ENCODE assay signal across 35 cellular contexts in genomic region chr22:50057292-50057867, GRCh38. TPM values are rescaled to one million over a fixed set of nuclear protein-coding genes. Genes with fewer than 3 reads are reported as not detected.
"Had no signal": no experiment of that assay in that cellular context is flagged by ENCODE, and none has a peak within 500 bp of the region (broad histone marks: within the 10 kb centered on the region; RNA-seq: fewer than 3 reads in every experiment).

No MANE protein-coding gene starts in this region.

- H3K4me1 Mint-ChIP-seq: activated CD8-positive, alpha-beta memory T cell treated with anti-CD3 and anti-CD28 coated beads, Interleukin-2, amount 10 ng/mL, durations not matched to agents 7 days and 5 days had no signal

- H3K4me3 ChIP-seq: ascending aorta, cardiac muscle cell, colonic mucosa, hepatocyte, ovary, prostate gland, tibial nerve had no signal

- ATAC-seq: activated CD8-positive, alpha-beta memory T cell treated with anti-CD3 and anti-CD28 coated beads, Interleukin-2, amount 10 ng/mL, durations not matched to agents 7 days and 5 days; activated CD8-positive, alpha-beta T cell treated with anti-CD3 and anti-CD28 coated beads, Interleukin-2, amount 10 ng/mL, durations not matched to agents 7 days and 5 days; gastroesophageal sphincter; left colon had no signal

- H3K4me1 ChIP-seq: colonic mucosa had no signal

- H2AFZ ChIP-seq: hepatocyte had no signal

- H3K27ac ChIP-seq: ascending aorta, cardiac muscle cell, colonic mucosa, gastroesophageal sphincter, hepatocyte, neutrophil, ovary, prostate gland, sigmoid colon, tibial nerve had no signal

- H3K4me3 Mint-ChIP-seq: activated CD8-positive, alpha-beta memory T cell treated with anti-CD3 and anti-CD28 coated beads, Interleukin-2, amount 10 ng/mL, durations not matched to agents 7 days and 5 days; activated CD8-positive, alpha-beta T cell treated with anti-CD3 and anti-CD28 coated beads, Interleukin-2, amount 10 ng/mL, durations not matched to agents 7 days and 5 days; activated naive CD8-positive, alpha-beta T cell treated with anti-CD3 and anti-CD28 coated beads, Interleukin-2, amount 10 ng/mL, durations not matched to agents 7 days and 5 days; stimulated activated memory B cell treated with anti-CD40 and anti-IgM and Interleukin-4, amounts not matched to agents 10 μg/mL and 1 μg/mL and 100 μg/mL, for 72 hours; T-helper 1 cell treated with Interleukin-12 subunit alpha and Interleukin-12 subunit beta and Interleukin-4 antibody, amounts not matched to agents 30 μg/mL and 1 μg/mL, for 36 hours had no signal

- H3K27me3 ChIP-seq: ovary had no signal

- H3K9me3 ChIP-seq: colonic mucosa, neutrophil, ovary, prostate gland had no signal

- H3K36me3 Mint-ChIP-seq: activated CD8-positive, alpha-beta memory T cell treated with anti-CD3 and anti-CD28 coated beads, Interleukin-2, amount 10 ng/mL, durations not matched to agents 7 days and 5 days; activated naive CD8-positive, alpha-beta T cell treated with anti-CD3 and anti-CD28 coated beads, Interleukin-2, amount 10 ng/mL, durations not matched to agents 7 days and 5 days; brain; stimulated activated memory B cell treated with anti-CD40 and anti-IgM and Interleukin-4, amounts not matched to agents 10 μg/mL and 1 μg/mL and 100 μg/mL, for 72 hours had no signal

- H3K27ac Mint-ChIP-seq: activated CD8-positive, alpha-beta memory T cell treated with anti-CD3 and anti-CD28 coated beads, Interleukin-2, amount 10 ng/mL, durations not matched to agents 7 days and 5 days; activated CD8-positive, alpha-beta T cell treated with anti-CD3 and anti-CD28 coated beads, Interleukin-2, amount 10 ng/mL, durations not matched to agents 7 days and 5 days; activated naive CD8-positive, alpha-beta T cell treated with anti-CD3 and anti-CD28 coated beads, Interleukin-2, amount 10 ng/mL, durations not matched to agents 7 days and 5 days; activated T-helper 2 cell treated with anti-CD3 and anti-CD28 coated beads, Interferon-gamma antibody, Interleukin-2, Interleukin-4, amounts not matched to agents 10 μg/mL and 5 μg/mL and 100 μg/mL, durations not matched to agents 14 hours and 24 hours and 36 hours; brain; naive thymus-derived CD8-positive, alpha-beta T cell; stimulated activated memory B cell treated with anti-CD40 and anti-IgM and Interleukin-4, amounts not matched to agents 10 μg/mL and 1 μg/mL and 100 μg/mL, for 72 hours; T-helper 1 cell treated with Interleukin-12 subunit alpha and Interleukin-12 subunit beta and Interleukin-4 antibody, amounts not matched to agents 30 μg/mL and 1 μg/mL, for 36 hours had no signal

- H3K36me3 ChIP-seq: ascending aorta, cardiac muscle cell, colonic mucosa, gastroesophageal sphincter, neutrophil, ovary, prostate gland, sigmoid colon, tibial nerve had no signal

- DNase-seq: activated CD8-positive, alpha-beta memory T cell treated with anti-CD3 and anti-CD28 coated beads, Interleukin-2, amount 10 ng/mL, durations not matched to agents 7 days and 5 days; activated CD8-positive, alpha-beta T cell treated with anti-CD3 and anti-CD28 coated beads, Interleukin-2, amount 10 ng/mL, durations not matched to agents 7 days and 5 days; activated naive CD4-positive, alpha-beta T cell; activated naive CD8-positive, alpha-beta T cell treated with anti-CD3 and anti-CD28 coated beads, Interleukin-2, amount 10 ng/mL, durations not matched to agents 7 days and 5 days; activated T-cell treated with anti-CD3 and anti-CD28 coated beads, Interleukin-2, amount 50 U/mL, for 48 hours; cerebellar nuclear complex; colonic mucosa; effector CD8-positive, alpha-beta T cell; erythroblast; left colon; naive thymus-derived CD8-positive, alpha-beta T cell; ovary; retina; sigmoid colon; small intestine; stimulated activated CD4-positive, alpha-beta T cell treated with anti-CD3 and anti-CD28 coated beads, Interleukin-1b, Interleukin-23, amount 100 ng/mL, for 48 hours; stimulated activated CD4-positive, alpha-beta T cell treated with anti-CD3 and anti-CD28 coated beads, Interleukin-4, amount 100 ng/mL, for 4 hours; stimulated activated CD8-positive, alpha-beta memory T cell treated with anti-CD3 and anti-CD28 coated beads, Interleukin-4, amount 100 ng/mL, for 48 hours; SW 1271 had no signal

RNA-seq across cellular contexts. Expression of gene TTLL8, which starts 0.7 kb away (rescaled TPM):
- total RNA-seq: activated CD8-positive, alpha-beta memory T cell treated with anti-CD3 and anti-CD28 coated beads, Interleukin-2, amount 10 ng/mL, durations not matched to agents 7 days and 5 days; activated CD8-positive, alpha-beta T cell treated with anti-CD3 and anti-CD28 coated beads, Interleukin-2, amount 10 ng/mL, durations not matched to agents 7 days and 5 days; activated naive CD8-positive, alpha-beta T cell treated with anti-CD3 and anti-CD28 coated beads, Interleukin-2, amount 10 ng/mL, durations not matched to agents 7 days and 5 days; activated T-helper 2 cell treated with anti-CD3 and anti-CD28 coated beads, Interferon-gamma antibody, Interleukin-2, Interleukin-4, amounts not matched to agents 10 μg/mL and 5 μg/mL and 100 μg/mL, durations not matched to agents 14 hours and 24 hours and 36 hours; ascending aorta; cardiac muscle cell; colonic mucosa; dermis microvascular lymphatic vessel endothelial cell; gastroesophageal sphincter; hepatocyte; left colon; lower leg skin; naive thymus-derived CD8-positive, alpha-beta T cell; ovary; sigmoid colon; temporal lobe; tibial nerve; ureter had no signal
- polyA plus RNA-seq: cardiac muscle cell; hepatocyte; keratinocyte; naive thymus-derived CD8-positive, alpha-beta T cell; ovary; sigmoid colon; small intestine had no signal

RNA-seq across cellular contexts. Expression of gene MLC1, which starts 27.8 kb away (rescaled TPM):
- total RNA-seq: activated T-helper 2 cell treated with anti-CD3 and anti-CD28 coated beads, Interferon-gamma antibody, Interleukin-2, Interleukin-4, amounts not matched to agents 10 μg/mL and 5 μg/mL and 100 μg/mL, durations not matched to agents 14 hours and 24 hours and 36 hours; colonic mucosa; dermis microvascular lymphatic vessel endothelial cell; tibial nerve had no signal
- polyA plus RNA-seq: keratinocyte had no signal

RNA-seq across cellular contexts. Expression of gene MOV10L1, which starts 32.4 kb away (rescaled TPM):
- total RNA-seq: activated CD8-positive, alpha-beta T cell treated with anti-CD3 and anti-CD28 coated beads, Interleukin-2, amount 10 ng/mL, durations not matched to agents 7 days and 5 days; activated naive CD8-positive, alpha-beta T cell treated with anti-CD3 and anti-CD28 coated beads, Interleukin-2, amount 10 ng/mL, durations not matched to agents 7 days and 5 days; ascending aorta; cardiac muscle cell; naive thymus-derived CD8-positive, alpha-beta T cell had no signal
- polyA plus RNA-seq: keratinocyte; naive thymus-derived CD8-positive, alpha-beta T cell had no signal

RNA-seq across cellular contexts. Expression of gene IL17REL, which starts 44.8 kb away (rescaled TPM):
- total RNA-seq: activated CD8-positive, alpha-beta T cell treated with anti-CD3 and anti-CD28 coated beads, Interleukin-2, amount 10 ng/mL, durations not matched to agents 7 days and 5 days; activated naive CD8-positive, alpha-beta T cell treated with anti-CD3 and anti-CD28 coated beads, Interleukin-2, amount 10 ng/mL, durations not matched to agents 7 days and 5 days; activated T-helper 2 cell treated with anti-CD3 and anti-CD28 coated beads, Interferon-gamma antibody, Interleukin-2, Interleukin-4, amounts not matched to agents 10 μg/mL and 5 μg/mL and 100 μg/mL, durations not matched to agents 14 hours and 24 hours and 36 hours; ascending aorta; dermis microvascular lymphatic vessel endothelial cell; gastroesophageal sphincter; hepatocyte; lower leg skin; naive thymus-derived CD8-positive, alpha-beta T cell; sigmoid colon; tibial nerve; ureter had no signal
- polyA plus RNA-seq: cardiac muscle cell; hepatocyte; keratinocyte; naive thymus-derived CD8-positive, alpha-beta T cell had no signal
